Comparison of ENCODE assay signal across 10 cellular contexts in genomic region chr13:84946144-84946543, GRCh38.
"Had no signal": no experiment of that assay in that cellular context is flagged by ENCODE, and none has a peak within 500 bp of the region (broad histone marks: within the 10 kb centered on the region; RNA-seq: fewer than 3 reads in every experiment).

No MANE protein-coding gene starts in this region.

- H3K4me1 ChIP-seq: ascending aorta, breast epithelium, pancreas, suprapubic skin had no signal

- DNase-seq: activated naive CD4-positive, alpha-beta T cell treated with Interleukin-2 at 50 U/mL for 16 hours; activated naive CD8-positive, alpha-beta T cell treated with anti-CD3 and anti-CD28 coated beads, Interleukin-2, amount 50 U/mL, for 24 hours; mucosa of descending colon; naive thymus-derived CD4-positive, alpha-beta T cell; pancreas had no signal

- H3K27ac ChIP-seq: ascending aorta, breast epithelium, pancreas, suprapubic skin had no signal

- H3K27me3 ChIP-seq: ascending aorta, breast epithelium, pancreas, suprapubic skin had no signal

- H3K9me3 ChIP-seq: ascending aorta, breast epithelium, pancreas had no signal

- ATAC-seq: activated naive CD8-positive, alpha-beta T cell treated with anti-CD3 and anti-CD28 coated beads, Interleukin-2, amount 50 U/mL, for 24 hours; mucosa of descending colon; naive thymus-derived CD4-positive, alpha-beta T cell; pancreas; sciatic nerve had no signal

- H3K36me3 ChIP-seq: ascending aorta, breast epithelium, pancreas, suprapubic skin had no signal

- FAIRE-seq: islet of Langerhans, pancreas had no signal

- H3K4me3 ChIP-seq: ascending aorta, breast epithelium, mucosa of descending colon, pancreas, suprapubic skin had no signal
